Comparison of ENCODE assay signal across 15 cellular contexts in the genomic region with DNA sequence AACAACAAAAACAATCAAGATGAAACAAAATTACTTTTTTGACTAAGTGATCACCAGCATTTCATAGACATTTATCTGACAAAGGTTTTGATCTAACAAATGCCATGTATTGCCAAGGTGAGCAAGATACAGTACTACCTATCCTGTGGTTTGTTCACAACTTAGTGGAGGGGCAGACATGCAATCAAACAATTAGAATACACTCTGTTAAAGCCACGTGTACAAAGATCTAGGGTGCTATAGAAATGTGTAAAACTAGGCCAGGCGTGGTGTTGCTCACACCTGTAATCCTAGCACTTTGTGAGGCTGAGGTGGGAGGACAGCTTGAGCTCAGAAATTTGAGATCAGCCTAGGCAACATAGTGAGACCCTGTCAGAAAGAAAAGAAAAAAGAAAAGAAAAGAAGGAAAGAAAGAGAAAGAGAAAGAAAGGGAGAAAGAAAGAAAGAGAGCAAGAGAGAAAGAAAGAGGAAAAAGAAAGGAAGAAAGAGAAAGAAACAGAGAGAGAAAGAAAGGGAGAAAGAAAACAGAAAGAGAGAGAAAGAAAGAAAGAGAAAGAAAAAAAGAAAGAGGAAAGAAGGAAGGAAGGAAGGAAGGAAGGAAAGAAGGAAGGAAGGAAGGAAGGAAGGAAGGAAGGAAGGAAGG. TPM values are rescaled to one million over a fixed set of nuclear protein-coding genes. Genes with fewer than 3 reads are reported as not detected.
A peak's percentile ranks its signal among the peaks of the same experiment; 100 is the strongest.
DNase-seq lines count a peak whose midpoint lies in the region; ATAC-seq and TF ChIP-seq lines count a peak whose summit lies in the region.
"Had no signal": no experiment of that assay in that cellular context is flagged by ENCODE, and none has a peak within 500 bp of the region (broad histone marks: within the 10 kb centered on the region; RNA-seq: fewer than 3 reads in every experiment).

No MANE protein-coding gene starts in this region.

- H3K27ac ChIP-seq in Karpas-422 (ENCODE audit: low read length) (peak overlapping the region; percentile 79), colonic mucosa (peak overlapping the region; percentile 42), skin epidermis (peak overlapping the region in 15 of 21 experiments; percentile 7 to 91 (median 64))
- H3K27ac ChIP-seq: 22Rv1, SJSA1 had no signal

- H3K4me3 ChIP-seq in Karpas-422 (ENCODE audit: low read length): peak overlapping the region; percentile 59
- no peak overlapping the region for H3K4me3 ChIP-seq in colonic mucosa
- H3K4me3 ChIP-seq in skin epidermis: no peak overlapping the region
- H3K4me3 ChIP-seq: SJSA1 had no signal

- intact Hi-C loops in colonic mucosa (cut with DNase I): loop anchor here (10.0 kb wide), 1 partner anchor 160 kb away; no protein-coding TSS in a partner anchor

- H2AFZ ChIP-seq in Karpas-422 (ENCODE audit: low read length): peak overlapping the region; percentile 88

- no peak for DNase-seq in T-helper 1 cell
- no peak for DNase-seq in Karpas-422
- DNase-seq in colonic mucosa: no peak
- no peak for DNase-seq in NCI-H446 (lab: John Stamatoyannopoulos, UW)
- no peak for DNase-seq in A172 (ENCODE audit: low spot score)
- DNase-seq: DND-41; islet precursor cell; NCI-H345; stimulated activated CD4-positive, alpha-beta T cell treated with anti-CD3 and anti-CD28 coated beads, Interleukin-4, amount 100 ng/mL, for 4 hours had no signal

- H4K20me1 ChIP-seq in Karpas-422 (ENCODE audit: insufficient read depth, low read depth, low read length): no peaks in the 10 kb centered on the region

- no peaks in the 10 kb centered on the region for H3K27me3 Mint-ChIP-seq in T-helper 1 cell treated with Interleukin-12 subunit alpha and Interleukin-12 subunit beta and Interleukin-4 antibody, amounts not matched to agents 30 μg/mL and 1 μg/mL, for 36 hours (ENCODE audit: low read depth)
- H3K27me3 Mint-ChIP-seq: brain had no signal

- no peaks in the 10 kb centered on the region for H3K27me3 ChIP-seq in Karpas-422 (ENCODE audit: low read length)
- no peaks in the 10 kb centered on the region for H3K27me3 ChIP-seq in colonic mucosa
- H3K27me3 ChIP-seq: SJSA1 had no signal

- H3K9ac ChIP-seq in Karpas-422 (ENCODE audit: low read length) (peak overlapping the region; percentile 64), colonic mucosa (ENCODE audit: low read depth in 2 of 2, low read length in 2 of 2) (no peak overlapping the region)

- no peaks in the 10 kb centered on the region for H3K36me3 ChIP-seq in Karpas-422 (ENCODE audit: insufficient read depth, low read length)
- H3K36me3 ChIP-seq in colonic mucosa: no peaks in the 10 kb centered on the region
- H3K36me3 ChIP-seq: SJSA1 had no signal

- ATAC-seq in GM18505 (IDR thresholded peaks at IDR 0.05; ENCODE audit: unreplicated experiment): no peak

- peak overlapping the region; percentile 87 for H3K4me2 ChIP-seq in Karpas-422 (ENCODE audit: low read depth, low read length, poor library complexity, severe bottlenecking)

- peaks cover 21% of the 10 kb centered on the region for H3K36me3 Mint-ChIP-seq in T-helper 1 cell treated with Interleukin-12 subunit alpha and Interleukin-12 subunit beta and Interleukin-4 antibody, amounts not matched to agents 30 μg/mL and 1 μg/mL, for 36 hours (ENCODE audit: low read depth)

- TF ChIP-seq POLR2A in GM18505 (IDR thresholded peaks at IDR 0.05; ENCODE audit: borderline replicate concordance, extremely low read depth, insufficient read depth, insufficient read length): no peak

- no peak for TF ChIP-seq CTCF in colonic mucosa (IDR thresholded peaks at IDR 0.05)

- peaks cover 64% of the 10 kb centered on the region for H3K4me1 Mint-ChIP-seq in T-helper 1 cell treated with Interleukin-12 subunit alpha and Interleukin-12 subunit beta and Interleukin-4 antibody, amounts not matched to agents 30 μg/mL and 1 μg/mL, for 36 hours (ENCODE audit: low read depth)

- H3K79me2 ChIP-seq in Karpas-422 (ENCODE audit: low read length): peaks cover 8% of the 10 kb centered on the region

- peak overlapping the region; percentile 92 for H3K27ac Mint-ChIP-seq in T-helper 1 cell treated with Interleukin-12 subunit alpha and Interleukin-12 subunit beta and Interleukin-4 antibody, amounts not matched to agents 30 μg/mL and 1 μg/mL, for 36 hours

- no peaks in the 10 kb centered on the region for H3K9me3 ChIP-seq in Karpas-422 (ENCODE audit: low read length)
- no peaks in the 10 kb centered on the region for H3K9me3 ChIP-seq in colonic mucosa
- H3K9me3 ChIP-seq: SJSA1 had no signal

- H3K9me2 ChIP-seq in Karpas-422 (replicated peaks; ENCODE audit: insufficient read depth, low read length): no peaks in the 10 kb centered on the region

- H3K4me1 ChIP-seq in Karpas-422 (ENCODE audit: low read length) (peaks cover 40% of the 10 kb centered on the region), colonic mucosa (peaks cover 5% of the 10 kb centered on the region)

- no peaks in the 10 kb centered on the region for H3K9me3 Mint-ChIP-seq in T-helper 1 cell treated with Interleukin-12 subunit alpha and Interleukin-12 subunit beta and Interleukin-4 antibody, amounts not matched to agents 30 μg/mL and 1 μg/mL, for 36 hours

- peak overlapping the region; percentile 87 for H3K4me3 Mint-ChIP-seq in T-helper 1 cell treated with Interleukin-12 subunit alpha and Interleukin-12 subunit beta and Interleukin-4 antibody, amounts not matched to agents 30 μg/mL and 1 μg/mL, for 36 hours
- H3K4me3 Mint-ChIP-seq: brain had no signal

RNA-seq across cellular contexts. Expression of a gene that starts 1.4 kb away (rescaled TPM):
- 22.7 and 26.0 TPM in 2 replicates for total RNA-seq in Karpas-422 (2014; rRNA removed; shearing (Covaris generic); ENCODE audit: low replicate concordance)
- 10 to 100 TPM; 17.1 to 23.3 TPM for total RNA-seq in colonic mucosa
- total RNA-seq in A172 (2014; rRNA removed; shearing (Covaris generic)): 16.4 and 16.5 TPM in 2 replicates

RNA-seq across cellular contexts. Expression of a gene that starts 23.6 kb away (rescaled TPM):
- 2,186 and 3,959 TPM in 2 replicates for total RNA-seq in Karpas-422 (2014; rRNA removed; shearing (Covaris generic); ENCODE audit: low replicate concordance)
- total RNA-seq in colonic mucosa: 1,000 to 10,000 TPM; 1,783 to 5,339 TPM
- total RNA-seq in A172 (2014; rRNA removed; shearing (Covaris generic)): 2,498 and 2,773 TPM in 2 replicates

RNA-seq across cellular contexts. Expression of a gene that starts 23.8 kb away (rescaled TPM):
- total RNA-seq in Karpas-422 (2014; rRNA removed; shearing (Covaris generic); ENCODE audit: low replicate concordance): 1.0 and 5.0 TPM in 2 replicates
- total RNA-seq in colonic mucosa: 1 to 10 TPM; 1.2 to 2.6 TPM
- not detected in 2 replicates for total RNA-seq in A172 (2014; rRNA removed; shearing (Covaris generic))
